Comparison of ENCODE assay signal across 1 cellular context in the genomic region with DNA sequence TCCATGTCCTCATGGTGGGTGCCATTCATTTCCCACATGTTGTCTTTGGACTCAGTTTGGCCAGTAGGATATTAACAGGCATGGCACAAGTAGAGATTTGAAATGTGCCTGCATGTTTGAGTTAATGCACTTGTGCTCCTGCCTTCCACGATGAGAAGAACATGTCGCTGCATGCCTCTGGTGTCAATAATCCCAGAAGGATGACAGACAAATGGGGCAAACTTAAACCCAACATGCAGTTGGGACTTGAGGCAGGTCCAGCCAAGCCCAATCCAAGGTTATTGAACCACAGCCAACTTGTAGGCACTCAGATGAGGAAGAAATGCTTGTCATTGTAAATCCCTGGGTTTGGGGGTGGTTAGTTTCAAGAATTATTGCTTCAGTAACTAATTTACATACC.
TF ChIP-seq lines count a peak whose summit lies in the region.

No MANE protein-coding gene starts in this region.

TF ChIP-seq in H1, 55 proteins besides CTCF, POLR2A, EP300 and RAD21:
- TF ChIP-seq CREB1 (IDR thresholded peaks at IDR 0.05) (no peak), JUN (IDR thresholded peaks at IDR 0.05; ENCODE audit: low read depth, low read length) (no peak), KDM4A (IDR thresholded peaks at IDR 0.05; ENCODE audit: low read depth, low read length, severe bottlenecking) (no peak), YY1 (IDR thresholded peaks at IDR 0.05; ENCODE audit: low read depth, low read length) (no peak), ASH2L (IDR thresholded peaks at IDR 0.05; ENCODE audit: low read length) (no peak), RBBP5 (IDR thresholded peaks at IDR 0.05; ENCODE audit: borderline replicate concordance, low read depth, low read length) (no peak), BRCA1 (IDR thresholded peaks at IDR 0.05; ENCODE audit: low read depth, low read length) (no peak), TCF12 (IDR thresholded peaks at IDR 0.05; ENCODE audit: low read depth, low read length) (no peak), KDM5A (IDR thresholded peaks at IDR 0.05; ENCODE audit: low read length) (no peak), FOSL1 (IDR thresholded peaks at IDR 0.05; ENCODE audit: insufficient read depth, low read depth, low read length) (no peak), EGR1 (IDR thresholded peaks at IDR 0.05; ENCODE audit: borderline replicate concordance, low read depth, low read length) (no peak), CTBP2 (IDR thresholded peaks at IDR 0.05; ENCODE audit: borderline replicate concordance, insufficient read depth, insufficient read length, low read length) (no peak), CHD1 (IDR thresholded peaks at IDR 0.05; ENCODE audit: low read depth, low read length) (no peak), BCL11A (IDR thresholded peaks at IDR 0.05; ENCODE audit: low read depth in 2 of 2, low read length in 2 of 2) (no peak), CBX8 (IDR thresholded peaks at IDR 0.05; ENCODE audit: borderline replicate concordance, low read depth, low read length) (no peak), SIN3A (conservative IDR thresholded peaks at IDR 0.05 in 1 of 2, IDR thresholded peaks at IDR 0.05 in 1 of 2; ENCODE audit: low read depth in 1 of 2, low read length in 2 of 2) (no peak), HDAC6 (IDR thresholded peaks at IDR 0.05; ENCODE audit: low read depth, low read length) (no peak), CBX5 (IDR thresholded peaks at IDR 0.05; ENCODE audit: low read depth, low read length) (no peak), CEBPB (IDR thresholded peaks at IDR 0.05; ENCODE audit: low read depth, low read length) (no peak)
TF ChIP-seq in H1: peak in this region for 0.
